Comparison of ENCODE assay signal across 8 cellular contexts in genomic region chr17:77285594-77286390, GRCh38.
DNase-seq lines count a peak whose midpoint lies in the region; ATAC-seq, FAIRE-seq and TF ChIP-seq lines count a peak whose summit lies in the region.

No MANE protein-coding gene starts in this region.

- peak; percentile 82 to 94 for DNase-seq in AML-193 (lab: John Stamatoyannopoulos, UW)
- peak; percentile 31 for DNase-seq in NCI-H1105 (lab: John Stamatoyannopoulos, UW)
- peak; percentile 93 for DNase-seq in bronchial epithelial cell (ENCODE audit: low read depth)
- DNase-seq in mucosa of gallbladder (ENCODE audit: low spot score), result peak; percentile 51
- DNase-seq in T-helper 2 cell treated with Interferon-gamma antibody and Interleukin-4, amounts not matched to agents 5 μg/mL and 100 μg/mL, for 36 hours (ENCODE audit: low spot score), result no peak
- DNase-seq in activated CD4-positive, alpha-beta memory T cell treated with anti-CD3 and anti-CD28 coated beads for 36 hours, result no peak

- peak overlapping the region; percentile 22 for H3K4me3 ChIP-seq in bronchial epithelial cell (ENCODE audit: low read depth, low read length)

- CTCF ChIA-PET in activated CD4-positive, alpha-beta memory T cell treated with anti-CD3 and anti-CD28 coated beads for 36 hours (lab: Charles Lee), result no interaction called here

- H3K36me3 Mint-ChIP-seq in T-helper 2 cell treated with Interferon-gamma antibody and Interleukin-4, amounts not matched to agents 5 μg/mL and 100 μg/mL, for 36 hours (ENCODE audit: low read depth), result no peaks in the 10 kb centered on the region
- H3K36me3 Mint-ChIP-seq in activated CD4-positive, alpha-beta memory T cell treated with anti-CD3 and anti-CD28 coated beads for 36 hours, result no peaks in the 10 kb centered on the region

- TF ChIP-seq CTCF in bronchial epithelial cell (IDR thresholded peaks at IDR 0.05; ENCODE audit: insufficient read depth, low read length, severe bottlenecking), result peak; percentile 2

- peaks cover 3% of the 10 kb centered on the region for H3K36me3 ChIP-seq in bronchial epithelial cell (ENCODE audit: control insufficient read depth, insufficient read depth, low read length)

- no peak overlapping the region for H3K27ac Mint-ChIP-seq in T-helper 2 cell treated with Interferon-gamma antibody and Interleukin-4, amounts not matched to agents 5 μg/mL and 100 μg/mL, for 36 hours
- H3K27ac Mint-ChIP-seq in activated CD4-positive, alpha-beta memory T cell treated with anti-CD3 and anti-CD28 coated beads for 36 hours, result no peak overlapping the region

- H3K4me3 Mint-ChIP-seq in T-helper 2 cell treated with Interferon-gamma antibody and Interleukin-4, amounts not matched to agents 5 μg/mL and 100 μg/mL, for 36 hours, result no peak overlapping the region
- H3K4me3 Mint-ChIP-seq in activated CD4-positive, alpha-beta memory T cell treated with anti-CD3 and anti-CD28 coated beads for 36 hours, result no peak overlapping the region

- H3K27me3 ChIP-seq in bronchial epithelial cell (ENCODE audit: control insufficient read depth, insufficient read depth, low read length), result no peaks in the 10 kb centered on the region

- H3K4me1 Mint-ChIP-seq in T-helper 2 cell treated with Interferon-gamma antibody and Interleukin-4, amounts not matched to agents 5 μg/mL and 100 μg/mL, for 36 hours (ENCODE audit: low read depth), result peaks cover 6% of the 10 kb centered on the region
- H3K4me1 Mint-ChIP-seq in activated CD4-positive, alpha-beta memory T cell treated with anti-CD3 and anti-CD28 coated beads for 36 hours (ENCODE audit: low read depth), result peaks cover 10% of the 10 kb centered on the region

- peak; percentile 55 for FAIRE-seq in bronchial epithelial cell (lab: Jason Lieb, UNC)

- POLR2A ChIA-PET in activated CD4-positive, alpha-beta memory T cell treated with anti-CD3 and anti-CD28 coated beads for 36 hours (lab: Charles Lee), result no interaction called here

- H3K9me3 Mint-ChIP-seq in T-helper 2 cell treated with Interferon-gamma antibody and Interleukin-4, amounts not matched to agents 5 μg/mL and 100 μg/mL, for 36 hours, result no peaks in the 10 kb centered on the region
- H3K9me3 Mint-ChIP-seq in activated CD4-positive, alpha-beta memory T cell treated with anti-CD3 and anti-CD28 coated beads for 36 hours, result no peaks in the 10 kb centered on the region

- intact Hi-C loops in activated CD4-positive, alpha-beta memory T cell treated with anti-CD3 and anti-CD28 coated beads for 36 hours (cut with micrococcal nuclease), result loop anchor here (2.0 kb wide), 1 partner anchor 23 kb away; no protein-coding TSS in a partner anchor

- ATAC-seq in HG03439 (IDR thresholded peaks at IDR 0.05; ENCODE audit: unreplicated experiment), result no peak
- ATAC-seq in GM18502 (IDR thresholded peaks at IDR 0.05; ENCODE audit: poor library complexity, unreplicated experiment), result no peak

- H3K27me3 Mint-ChIP-seq in T-helper 2 cell treated with Interferon-gamma antibody and Interleukin-4, amounts not matched to agents 5 μg/mL and 100 μg/mL, for 36 hours (ENCODE audit: low read depth), result peaks cover 19% of the 10 kb centered on the region
- peaks cover 15% of the 10 kb centered on the region for H3K27me3 Mint-ChIP-seq in activated CD4-positive, alpha-beta memory T cell treated with anti-CD3 and anti-CD28 coated beads for 36 hours

Comparison
In these comparisons a context has a peak if more than half of its experiments do, and no peak if none do; other contexts are left out.
1. DNase-seq: peak in AML-193 (2 of 2), NCI-H1105 (single experiment), bronchial epithelial cell (single experiment) and mucosa of gallbladder (single experiment); none in T-helper 2 cell treated with Interferon-gamma antibody and Interleukin-4, amounts not matched to agents 5 μg/mL and 100 μg/mL, for 36 hours (single experiment) and activated CD4-positive, alpha-beta memory T cell treated with anti-CD3 and anti-CD28 coated beads for 36 hours (single experiment).